25 cellular contexts compared by ENCODE assay signal in genomic region chr3:172277151-172277652, GRCh38.
"Had no signal": no experiment of that assay in that cellular context is flagged by ENCODE, and none has a peak within 500 bp of the region (broad histone marks: within the 10 kb centered on the region; RNA-seq: fewer than 3 reads in every experiment).

No MANE protein-coding gene starts in this region.

- H3K27me3 ChIP-seq: brain microvascular endothelial cell had no signal

- DNase-seq: activated B cell treated with CpG ODN at 0.5 μM for 24 hours; activated CD4-positive, alpha-beta T cell treated with anti-CD3 and anti-CD28 coated beads for 1 hour; activated CD4-positive, alpha-beta T cell treated with anti-CD3 and anti-CD28 coated beads, Interleukin-2, amount 10 ng/mL, durations not matched to agents 24 days and 14 days; activated CD4-positive, alpha-beta T cell treated with anti-CD3 and anti-CD28 coated beads, Interleukin-2, amount 50 U/mL, for 48 hours; activated CD8-positive, alpha-beta memory T cell treated with anti-CD3 and anti-CD28 coated beads for 24 hours; activated gamma-delta T cell; activated naive CD4-positive, alpha-beta T cell treated with anti-CD3 and anti-CD28 coated beads for 36 hours; activated T-cell treated with anti-CD3 and anti-CD28 coated beads, Interleukin-2, amount 50 U/mL, for 48 hours; amygdala; brain microvascular endothelial cell; cerebellar nuclear complex; Kasumi-1; KBM-7; NCI-H1048; NCI-H146; NCI-H187 treated with DMSO at 0.1 percent for 48 hours; NCI-H510A treated with DMSO at 0.1 percent for 48 hours; SIG-M5; T-cell; T-helper 2 cell; T1000 had no signal

- FAIRE-seq: TTC549 had no signal

- H3K27ac Mint-ChIP-seq: activated B cell treated with CpG ODN at 0.5 μM for 24 hours; activated CD4-positive, alpha-beta T cell treated with anti-CD3 and anti-CD28 coated beads, Interleukin-2, amount 10 ng/mL, durations not matched to agents 24 days and 14 days; activated naive CD4-positive, alpha-beta T cell treated with anti-CD3 and anti-CD28 coated beads for 36 hours; activated naive CD8-positive, alpha-beta T cell; activated T-helper 17 cell treated with anti-CD3 and anti-CD28 coated beads, Interleukin-2, amount 50 U/mL, for 72 hours; T-cell had no signal

- H3K27ac ChIP-seq: brain microvascular endothelial cell, SK-N-MC had no signal

- H3K4me3 Mint-ChIP-seq: activated B cell treated with CpG ODN at 0.5 μM for 24 hours; activated CD4-positive, alpha-beta T cell treated with anti-CD3 and anti-CD28 coated beads, Interleukin-2, amount 10 ng/mL, durations not matched to agents 24 days and 14 days; activated naive CD4-positive, alpha-beta T cell treated with anti-CD3 and anti-CD28 coated beads for 36 hours; activated naive CD8-positive, alpha-beta T cell; activated T-helper 17 cell treated with anti-CD3 and anti-CD28 coated beads, Interleukin-2, amount 50 U/mL, for 72 hours; T-cell had no signal

- ATAC-seq: activated T-helper 17 cell treated with anti-CD3 and anti-CD28 coated beads, Interleukin-2, amount 50 U/mL, for 72 hours; T-cell had no signal

- H3K9me3 Mint-ChIP-seq: activated B cell treated with CpG ODN at 0.5 μM for 24 hours; activated CD4-positive, alpha-beta T cell treated with anti-CD3 and anti-CD28 coated beads, Interleukin-2, amount 10 ng/mL, durations not matched to agents 24 days and 14 days; activated naive CD4-positive, alpha-beta T cell treated with anti-CD3 and anti-CD28 coated beads for 36 hours; activated T-helper 17 cell treated with anti-CD3 and anti-CD28 coated beads, Interleukin-2, amount 50 U/mL, for 72 hours; T-cell had no signal

- H3K27me3 Mint-ChIP-seq: activated B cell treated with CpG ODN at 0.5 μM for 24 hours; activated CD4-positive, alpha-beta T cell treated with anti-CD3 and anti-CD28 coated beads, Interleukin-2, amount 10 ng/mL, durations not matched to agents 24 days and 14 days; activated naive CD8-positive, alpha-beta T cell; activated T-helper 17 cell treated with anti-CD3 and anti-CD28 coated beads, Interleukin-2, amount 50 U/mL, for 72 hours; T-cell had no signal

- H3K4me3 ChIP-seq: SK-N-MC had no signal

- H3K4me1 Mint-ChIP-seq: activated B cell treated with CpG ODN at 0.5 μM for 24 hours; activated CD4-positive, alpha-beta T cell treated with anti-CD3 and anti-CD28 coated beads, Interleukin-2, amount 10 ng/mL, durations not matched to agents 24 days and 14 days; activated T-helper 17 cell treated with anti-CD3 and anti-CD28 coated beads, Interleukin-2, amount 50 U/mL, for 72 hours had no signal
